In genomic region chr14:53109028-53109687, GRCh38 we compare ENCODE assay signal across 8 cellular contexts. TPM values are rescaled to one million over a fixed set of nuclear protein-coding genes. Genes with fewer than 3 reads are reported as not detected.
DNase-seq lines count a peak whose midpoint lies in the region; ATAC-seq and TF ChIP-seq lines count a peak whose summit lies in the region.

No MANE protein-coding gene starts in this region.

- H3K36me3 ChIP-seq in mucosa of descending colon (ENCODE audit: low read depth) = no peaks in the 10 kb centered on the region
- H3K36me3 ChIP-seq in transverse colon = no peaks in the 10 kb centered on the region

- no peaks in the 10 kb centered on the region for H3K27me3 Mint-ChIP-seq in osteocyte (ENCODE audit: unreplicated experiment)

- H3K9me3 ChIP-seq in mucosa of descending colon = peaks cover 7% of the 10 kb centered on the region
- peaks cover 0 to 7% of the 10 kb centered on the region in 2 donors for H3K9me3 ChIP-seq in transverse colon

- no peak for TF ChIP-seq POLR2A in transverse colon (IDR thresholded peaks at IDR 0.05)

- intact Hi-C loops in mucosa of descending colon (cut with DNase I, micrococcal nuclease) = no loop called here
- intact Hi-C loops in transverse colon (cut with DNase I; ENCODE audit: low total_unique reads) = no loop called here

- peaks cover 5% of the 10 kb centered on the region for H3K36me3 Mint-ChIP-seq in osteocyte (ENCODE audit: unreplicated experiment)

- H3K4me3 Mint-ChIP-seq in osteocyte (ENCODE audit: unreplicated experiment) = no peak overlapping the region

- H3K27me3 ChIP-seq in transverse colon = no peaks in the 10 kb centered on the region

- no peak for TF ChIP-seq CTCF in mucosa of descending colon (IDR thresholded peaks at IDR 0.05)
- no peak for TF ChIP-seq CTCF in transverse colon (IDR thresholded peaks at IDR 0.05)
- TF ChIP-seq CTCF in osteocyte (IDR thresholded peaks at IDR 0.05) = no peak

- DNase-seq in GDM1 (lab: John Stamatoyannopoulos, UW) = peak; percentile 68
- DNase-seq in HT1080 (ENCODE audit: low read depth) = peak; percentile 68
- DNase-seq in activated CD4-positive, alpha-beta T cell treated with anti-CD3 and anti-CD28 coated beads, Interleukin-2, amount 50 U/mL, for 48 hours = peak; percentile 58 to 71
- peak in 1 of 3 donors; percentile 51 for DNase-seq in mucosa of descending colon
- peak; percentile 35 for DNase-seq in transverse colon
- no peak for DNase-seq in NCI-H1092 (lab: John Stamatoyannopoulos, UW)
- DNase-seq in osteocyte (ENCODE audit: extremely low spot score, unreplicated experiment) = no peak

- H3K4me1 ChIP-seq in mucosa of descending colon (ENCODE audit: low read depth) (no peaks in the 10 kb centered on the region), transverse colon (peaks cover 0 to 8% (median 4%) of the 10 kb centered on the region in 4 donors)

- H3K4me1 Mint-ChIP-seq in osteocyte (ENCODE audit: unreplicated experiment) = peaks cover 2% of the 10 kb centered on the region

- in situ Hi-C loops in transverse colon (cut with MboI; ENCODE audit: low pct_ligation_motif_present in 1 of 4, low pct_unique_long_range_greater_than_20kb in 1 of 4, low sequenced_read_pairs in 3 of 4) = no loop called here

- H3K4me3 ChIP-seq in mucosa of descending colon (no peak overlapping the region), transverse colon (peak overlapping the region in 3 of 4 donors; percentile 3 to 34 (median 6))

- H3K27ac Mint-ChIP-seq in osteocyte (ENCODE audit: unreplicated experiment) = no peak overlapping the region

- H3K27ac ChIP-seq in transverse colon = peak overlapping the region; percentile 50 to 68 (median 58)

- no peak for TF ChIP-seq EP300 in transverse colon (IDR thresholded peaks at IDR 0.05; ENCODE audit: low read depth)

- ATAC-seq in GM21367 (IDR thresholded peaks at IDR 0.05; ENCODE audit: unreplicated experiment) (peak; percentile 86), mucosa of descending colon (peak; percentile 73)

- WGBS in transverse colon (ENCODE audit: low coverage in 1 of 2), 2 donors = 53 to 68% methylated on average over 8 of the region's 8 CpGs

- no peaks in the 10 kb centered on the region for H3K9me3 Mint-ChIP-seq in osteocyte (ENCODE audit: unreplicated experiment)

RNA-seq across cellular contexts. Expression of gene DDHD1, which starts 44.0 kb away (rescaled TPM):
- 7.3 and 8.3 TPM in 2 replicates for total RNA-seq in HT1080 (2014; rRNA removed; shearing (Covaris generic))
- 5.4 and 7.1 TPM in 2 replicates for polyA plus RNA-seq in HT1080 (2015; cell fraction: cytosol; rRNA removed)
- 17.1 and 18.7 TPM in 2 replicates for polyA plus RNA-seq in HT1080 (2015; cell fraction: nucleus; rRNA removed)
- total RNA-seq in mucosa of descending colon = 10 to 100 TPM in 1 of 3 donors, 1 to 10 TPM in 2; 7.7 to 15.7 (median 8.2) TPM
- 10 to 100 TPM in 3 of 4 donors, 1 to 10 TPM in 1; 6.4 to 20.5 (median 13.7) TPM for total RNA-seq in transverse colon
- 21.0 and 21.1 TPM in 2 replicates for total RNA-seq in osteocyte

Comparison
In these comparisons a context has a peak if more than half of its experiments do, and no peak if none do; other contexts are left out.
1. DNase-seq: peak in GDM1 (single experiment), HT1080 (single experiment), activated CD4-positive, alpha-beta T cell treated with anti-CD3 and anti-CD28 coated beads, Interleukin-2, amount 50 U/mL, for 48 hours (2 of 2) and transverse colon (single experiment); none in NCI-H1092 (single experiment) and osteocyte (single experiment).